In the genomic region with DNA sequence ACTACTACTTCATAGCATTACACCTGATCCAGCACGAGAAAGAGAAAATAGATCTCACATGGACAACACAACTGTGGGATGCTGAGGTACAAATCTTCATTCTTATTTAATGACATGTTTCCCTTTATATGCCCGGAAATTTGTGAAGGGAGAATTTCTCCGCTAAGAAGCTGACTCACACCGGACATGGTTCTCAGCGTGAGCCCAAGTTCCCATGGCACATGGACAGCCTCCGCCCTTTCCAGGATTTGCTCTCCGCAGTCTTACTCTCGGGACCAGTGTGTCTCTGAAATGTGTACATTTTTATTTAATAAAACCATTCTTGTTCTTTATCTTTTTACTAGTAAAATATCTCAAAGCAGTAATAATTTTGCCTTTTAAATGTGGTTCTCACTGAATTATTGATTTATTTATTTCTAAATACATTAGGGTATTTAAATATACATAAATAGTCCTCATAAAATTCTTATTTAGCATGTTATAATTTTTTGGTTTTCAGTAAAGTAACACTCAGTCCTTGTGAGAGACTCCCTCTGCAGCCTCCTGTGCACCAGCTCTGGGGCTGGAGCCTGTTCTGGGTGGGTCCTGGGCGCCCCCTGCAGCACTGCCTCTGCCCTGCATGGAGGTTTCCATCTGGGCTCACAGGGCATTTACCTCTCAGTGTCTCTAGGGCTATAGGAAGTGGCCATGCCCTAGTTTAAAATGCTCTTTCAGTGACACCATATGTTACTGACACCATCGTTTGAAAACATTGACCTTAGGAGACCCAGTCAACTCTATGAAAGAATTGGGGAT, we compare ENCODE assay signal across 15 cellular contexts.
DNase-seq lines count a peak whose midpoint lies in the region; ATAC-seq and TF ChIP-seq lines count a peak whose summit lies in the region.
"Had no signal": no experiment of that assay in that cellular context is flagged by ENCODE, and none has a peak within 500 bp of the region (broad histone marks: within the 10 kb centered on the region; RNA-seq: fewer than 3 reads in every experiment).

No MANE protein-coding gene starts in this region.

- no peaks in the 10 kb centered on the region for H3K4me1 ChIP-seq in OCI-LY1 (ENCODE audit: insufficient read depth, low read length, severe bottlenecking)
- H3K4me1 ChIP-seq in Karpas-422 (ENCODE audit: low read length): peaks cover 8% of the 10 kb centered on the region

- ATAC-seq in effector memory CD8-positive, alpha-beta T cell (replicated peaks): peak; percentile 76

- H3K4me2 ChIP-seq in OCI-LY1 (ENCODE audit: low read length): no peak overlapping the region
- no peak overlapping the region for H3K4me2 ChIP-seq in Karpas-422 (ENCODE audit: low read depth, low read length, poor library complexity, severe bottlenecking)

- H3K27me3 ChIP-seq in OCI-LY1 (ENCODE audit: insufficient read depth, low read length) (no peaks in the 10 kb centered on the region), Karpas-422 (ENCODE audit: low read length) (no peaks in the 10 kb centered on the region)

- H3K36me3 Mint-ChIP-seq in effector memory CD8-positive, alpha-beta T cell (ENCODE audit: insufficient read depth): no peaks in the 10 kb centered on the region

- H3K4me1 Mint-ChIP-seq in effector memory CD8-positive, alpha-beta T cell (ENCODE audit: low read depth in 2 of 2): no peaks in the 10 kb centered on the region

- no peak overlapping the region for H3K27ac Mint-ChIP-seq in effector memory CD8-positive, alpha-beta T cell
- H3K27ac Mint-ChIP-seq: activated T-helper 1 cell treated with anti-CD3 and anti-CD28 coated beads, Interleukin-12 subunit alpha, Interleukin-12 subunit beta, Interleukin-2, Interleukin-4 antibody, amounts not matched to agents 30 ng/mL and 10 ng/mL and 1 ng/mL, durations not matched to agents 14 hours and 24 hours and 36 hours had no signal

- H3K79me2 ChIP-seq in OCI-LY1 (ENCODE audit: insufficient read depth, low read length) (no peaks in the 10 kb centered on the region), Karpas-422 (ENCODE audit: low read length) (no peaks in the 10 kb centered on the region)

- no peaks in the 10 kb centered on the region for H3K9me3 Mint-ChIP-seq in effector memory CD8-positive, alpha-beta T cell
- H3K9me3 Mint-ChIP-seq: activated T-helper 1 cell treated with anti-CD3 and anti-CD28 coated beads, Interleukin-12 subunit alpha, Interleukin-12 subunit beta, Interleukin-2, Interleukin-4 antibody, amounts not matched to agents 30 ng/mL and 10 ng/mL and 1 ng/mL, durations not matched to agents 14 hours and 24 hours and 36 hours had no signal

- no peak for DNase-seq in effector memory CD8-positive, alpha-beta T cell
- no peak for DNase-seq in NCI-H510A treated with DMSO at 0.1 percent for 48 hours (lab: John Stamatoyannopoulos, UW)
- no peak for DNase-seq in T-helper 1 cell
- no peak for DNase-seq in OCI-M2 (lab: John Stamatoyannopoulos, UW; ENCODE audit: unreplicated experiment)
- DNase-seq in Karpas-422: no peak
- DNase-seq: activated CD4-positive, alpha-beta T cell treated with anti-CD3 and anti-CD28 coated beads for 48 hours; anterior cingulate cortex; DMS79; NCI-H345; nucleus accumbens had no signal

- no peak overlapping the region for H3K4me3 Mint-ChIP-seq in effector memory CD8-positive, alpha-beta T cell
- H3K4me3 Mint-ChIP-seq: activated T-helper 1 cell treated with anti-CD3 and anti-CD28 coated beads, Interleukin-12 subunit alpha, Interleukin-12 subunit beta, Interleukin-2, Interleukin-4 antibody, amounts not matched to agents 30 ng/mL and 10 ng/mL and 1 ng/mL, durations not matched to agents 14 hours and 24 hours and 36 hours had no signal

- H3K4me3 ChIP-seq in OCI-LY1 (ENCODE audit: low read depth, low read length, poor library complexity, severe bottlenecking): no peak overlapping the region
- no peak overlapping the region for H3K4me3 ChIP-seq in Karpas-422 (ENCODE audit: low read length)
- H3K4me3 ChIP-seq: skin epidermis had no signal

- H3K9ac ChIP-seq in OCI-LY1 (ENCODE audit: low read length): no peak overlapping the region
- no peak overlapping the region for H3K9ac ChIP-seq in Karpas-422 (ENCODE audit: low read length)

- H3K9me2 ChIP-seq in OCI-LY1 (ENCODE audit: low read depth, low read length) (no peaks in the 10 kb centered on the region), Karpas-422 (replicated peaks; ENCODE audit: insufficient read depth, low read length) (no peaks in the 10 kb centered on the region)

- no peak overlapping the region for H3K27ac ChIP-seq in C4-2B
- no peak overlapping the region for H3K27ac ChIP-seq in OCI-LY1 (ENCODE audit: low read depth, low read length, poor library complexity, severe bottlenecking)
- no peak overlapping the region for H3K27ac ChIP-seq in Karpas-422 (ENCODE audit: low read length)
- H3K27ac ChIP-seq: skin epidermis had no signal

- H4K20me1 ChIP-seq in OCI-LY1 (ENCODE audit: insufficient read depth, low read length): no peaks in the 10 kb centered on the region
- no peaks in the 10 kb centered on the region for H4K20me1 ChIP-seq in Karpas-422 (ENCODE audit: insufficient read depth, low read depth, low read length)

- peaks cover 63 to 76% of the 10 kb centered on the region in 2 donors for H3K27me3 Mint-ChIP-seq in effector memory CD8-positive, alpha-beta T cell

- TF ChIP-seq CTCF in C4-2B (conservative IDR thresholded peaks at IDR 0.05) (peak; percentile 40), GM12872 (IDR thresholded peaks at IDR 0.05; ENCODE audit: insufficient read depth, low read depth, low read length) (0 out of 3 replicates have a peak, but pooled peaks have one; percentile 28), OCI-LY1 (IDR thresholded peaks at IDR 0.05; ENCODE audit: low read length) (peak; percentile 72)

- H3K36me3 ChIP-seq in OCI-LY1 (ENCODE audit: insufficient read depth, low read length): no peaks in the 10 kb centered on the region
- H3K36me3 ChIP-seq in Karpas-422 (ENCODE audit: insufficient read depth, low read length): no peaks in the 10 kb centered on the region

- H3K9me3 ChIP-seq in OCI-LY1 (ENCODE audit: low read length) (no peaks in the 10 kb centered on the region), Karpas-422 (ENCODE audit: low read length) (no peaks in the 10 kb centered on the region)

- H2AFZ ChIP-seq in OCI-LY1 (ENCODE audit: low read length) (no peak overlapping the region), Karpas-422 (ENCODE audit: low read length) (no peak overlapping the region)

- H3F3A ChIP-seq in OCI-LY1 (ENCODE audit: insufficient read depth, low read length): no peaks in the 10 kb centered on the region
